ENCODE assay signal across 1 cellular context in the genomic region with DNA sequence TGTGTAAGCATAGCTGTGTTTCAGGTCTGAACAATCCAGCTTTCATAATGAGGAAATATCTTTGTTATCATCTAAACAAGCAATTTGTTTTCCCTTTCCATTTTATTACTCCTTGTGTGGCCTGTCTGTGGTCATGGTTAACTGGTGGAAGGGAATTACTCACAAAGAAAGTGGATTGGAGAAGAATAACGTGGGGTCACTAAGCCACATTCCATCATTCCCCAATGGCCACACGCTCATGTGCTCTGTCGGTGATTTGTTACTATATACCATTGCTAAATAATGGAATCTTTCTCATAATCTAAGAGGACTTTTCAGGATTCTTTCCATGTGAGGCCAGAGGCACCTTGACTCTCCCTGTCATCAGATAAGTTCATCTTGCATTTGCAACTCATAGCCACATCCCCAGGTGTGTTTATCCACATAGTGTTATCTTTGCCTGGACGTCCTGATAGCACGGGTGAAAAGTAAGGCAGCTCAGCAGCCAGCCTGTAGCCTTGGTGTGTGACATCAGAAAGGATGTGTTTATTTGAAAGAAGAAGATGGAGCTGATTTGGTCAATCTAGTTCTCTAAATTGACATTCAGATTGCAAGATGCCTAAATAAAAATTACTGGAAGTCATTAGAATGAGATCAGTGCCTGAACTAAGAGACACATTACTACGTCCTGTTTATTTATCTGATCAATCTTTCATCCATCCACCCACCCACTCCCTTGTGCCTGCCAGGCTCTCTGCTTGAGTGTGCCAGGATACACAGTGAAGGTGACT.
TF ChIP-seq lines count a peak whose summit lies in the region.

No MANE protein-coding gene starts in this region.

TF ChIP-seq in SK-N-SH, 30 proteins besides CTCF, POLR2A, EP300 and RAD21 (continued from another document):
- TF ChIP-seq, protein P1, sequence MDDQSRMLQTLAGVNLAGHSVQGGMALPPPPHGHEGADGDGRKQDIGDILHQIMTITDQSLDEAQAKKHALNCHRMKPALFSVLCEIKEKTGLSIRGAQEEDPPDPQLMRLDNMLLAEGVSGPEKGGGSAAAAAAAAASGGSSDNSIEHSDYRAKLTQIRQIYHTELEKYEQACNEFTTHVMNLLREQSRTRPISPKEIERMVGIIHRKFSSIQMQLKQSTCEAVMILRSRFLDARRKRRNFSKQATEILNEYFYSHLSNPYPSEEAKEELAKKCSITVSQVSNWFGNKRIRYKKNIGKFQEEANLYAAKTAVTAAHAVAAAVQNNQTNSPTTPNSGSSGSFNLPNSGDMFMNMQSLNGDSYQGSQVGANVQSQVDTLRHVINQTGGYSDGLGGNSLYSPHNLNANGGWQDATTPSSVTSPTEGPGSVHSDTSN (IDR thresholded peaks at IDR 0.05) = no peak
- TF ChIP-seq SIN3A (IDR thresholded peaks at IDR 0.05; ENCODE audit: borderline replicate concordance, low read depth, low read length) (no peak), RCOR1 (IDR thresholded peaks at IDR 0.05; ENCODE audit: low read length) (no peak), TAF1 (IDR thresholded peaks at IDR 0.05; ENCODE audit: borderline replicate concordance, low read depth, low read length) (no peak), POLR2AphosphoS5 (IDR thresholded peaks at IDR 0.05; ENCODE audit: low read depth, low read length) (no peak)
TF ChIP-seq in SK-N-SH: peak in this region for 0.
